Comparison of ENCODE assay signal across 28 cellular contexts in the genomic region with DNA sequence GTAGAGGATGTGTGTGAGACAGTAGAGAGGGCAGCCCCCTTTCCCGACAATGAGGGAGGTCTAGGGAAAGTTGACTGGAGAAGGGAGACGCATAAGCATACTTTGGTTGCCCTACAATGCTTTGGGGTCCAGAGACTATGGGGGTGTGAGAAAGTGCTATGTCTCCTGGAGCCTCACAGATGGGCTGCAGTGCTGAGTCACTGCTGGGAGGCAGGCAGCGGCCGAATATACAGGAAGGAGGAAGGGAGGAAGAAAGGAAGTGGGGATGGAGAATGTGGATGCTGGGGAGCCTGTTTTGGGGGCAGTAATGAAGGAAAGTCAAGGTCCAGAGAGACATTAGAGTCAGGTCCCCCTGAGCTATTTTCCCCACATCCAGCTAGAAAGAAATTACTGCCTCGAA. TPM values are rescaled to one million over a fixed set of nuclear protein-coding genes. Genes with fewer than 3 reads are reported as not detected.
"Had no signal": no experiment of that assay in that cellular context is flagged by ENCODE, and none has a peak within 500 bp of the region (broad histone marks: within the 10 kb centered on the region; RNA-seq: fewer than 3 reads in every experiment).

No MANE protein-coding gene starts in this region.

- H3K4me1 Mint-ChIP-seq: immature natural killer cell; naive B cell; stimulated activated memory B cell treated with anti-CD40 and anti-IgM and Interleukin-4, amounts not matched to agents 10 μg/mL and 1 μg/mL and 100 μg/mL, for 72 hours had no signal

- H3K27ac ChIP-seq: cardiac muscle cell, hepatocyte, left lung, right lobe of liver, stomach, suprapubic skin had no signal

- DNase-seq: activated CD4-positive, alpha-beta memory T cell treated with anti-CD3 and anti-CD28 coated beads for 36 hours; activated CD4-positive, alpha-beta T cell treated with anti-CD3 and anti-CD28 coated beads for 4 hours; activated naive CD4-positive, alpha-beta T cell treated with anti-CD3 and anti-CD28 coated beads for 36 hours; activated T-cell treated with anti-CD3 and anti-CD28 coated beads, Interleukin-2, amount 50 U/mL, for 48 hours; effector CD4-positive, alpha-beta T cell; glutamatergic neuron; immature natural killer cell; kidney glomerular epithelial cell; left lung; naive B cell; occipital lobe; posterior cingulate gyrus; right lobe of liver; stimulated activated CD4-positive, alpha-beta T cell treated with anti-CD3 and anti-CD28 coated beads, Interleukin-15, amount 100 ng/mL, for 24 hours; stomach had no signal

- H3K4me3 Mint-ChIP-seq: activated CD4-positive, alpha-beta memory T cell treated with anti-CD3 and anti-CD28 coated beads for 36 hours; activated naive CD4-positive, alpha-beta T cell treated with anti-CD3 and anti-CD28 coated beads for 36 hours; dendritic cell treated with granulocyte-macrophage colony-stimulating factor and Interleukin-4, amounts not matched to agents 40 ng/mL and 50 ng/mL, for 4 days; immature natural killer cell; naive B cell; stimulated activated memory B cell treated with anti-CD40 and anti-IgM and Interleukin-4, amounts not matched to agents 10 μg/mL and 1 μg/mL and 100 μg/mL, for 72 hours; WTC11 had no signal

- H2AFZ ChIP-seq: hepatocyte had no signal

- H3K4me2 ChIP-seq: hepatocyte, smooth muscle cell had no signal

- H3K27me3 Mint-ChIP-seq: activated CD4-positive, alpha-beta memory T cell treated with anti-CD3 and anti-CD28 coated beads for 36 hours; dendritic cell treated with granulocyte-macrophage colony-stimulating factor and Interleukin-4, amounts not matched to agents 40 ng/mL and 50 ng/mL, for 4 days; naive B cell had no signal

- H3K9me3 ChIP-seq: left lung, right lobe of liver, stomach, suprapubic skin, tibial nerve had no signal

- H3K36me3 Mint-ChIP-seq: activated CD4-positive, alpha-beta memory T cell treated with anti-CD3 and anti-CD28 coated beads for 36 hours; immature natural killer cell; naive B cell; stimulated activated memory B cell treated with anti-CD40 and anti-IgM and Interleukin-4, amounts not matched to agents 10 μg/mL and 1 μg/mL and 100 μg/mL, for 72 hours; WTC11 had no signal

- H3K9me3 Mint-ChIP-seq: activated CD4-positive, alpha-beta memory T cell treated with anti-CD3 and anti-CD28 coated beads for 36 hours; activated naive CD4-positive, alpha-beta T cell treated with anti-CD3 and anti-CD28 coated beads for 36 hours; dendritic cell treated with granulocyte-macrophage colony-stimulating factor and Interleukin-4, amounts not matched to agents 40 ng/mL and 50 ng/mL, for 4 days; immature natural killer cell; stimulated activated memory B cell treated with anti-CD40 and anti-IgM and Interleukin-4, amounts not matched to agents 10 μg/mL and 1 μg/mL and 100 μg/mL, for 72 hours; WTC11 had no signal

- H3K4me1 ChIP-seq: left lung, right lobe of liver, stomach, suprapubic skin, tibial nerve had no signal

- FAIRE-seq: frontal cortex, TTC549 had no signal

- ATAC-seq: left lung; right lobe of liver; stimulated activated memory B cell treated with anti-CD40 and anti-IgM and Interleukin-4, amounts not matched to agents 10 μg/mL and 1 μg/mL and 100 μg/mL, for 72 hours; WTC11 had no signal

- H3K4me3 ChIP-seq: cardiac muscle cell, hepatocyte, left lung, lung, right lobe of liver, smooth muscle cell, stomach, suprapubic skin, tibial nerve had no signal

- H3K27me3 ChIP-seq: cardiac muscle cell, hepatocyte, right lobe of liver, stomach, suprapubic skin had no signal

- H3K27ac Mint-ChIP-seq: activated CD4-positive, alpha-beta memory T cell treated with anti-CD3 and anti-CD28 coated beads for 36 hours; activated naive CD4-positive, alpha-beta T cell treated with anti-CD3 and anti-CD28 coated beads for 36 hours; dendritic cell treated with granulocyte-macrophage colony-stimulating factor and Interleukin-4, amounts not matched to agents 40 ng/mL and 50 ng/mL, for 4 days; immature natural killer cell; stimulated activated memory B cell treated with anti-CD40 and anti-IgM and Interleukin-4, amounts not matched to agents 10 μg/mL and 1 μg/mL and 100 μg/mL, for 72 hours; WTC11 had no signal

- H3K36me3 ChIP-seq: cardiac muscle cell, left lung, right lobe of liver, stomach, suprapubic skin, tibial nerve had no signal

- H3K79me2 ChIP-seq: hepatocyte had no signal

RNA-seq across cellular contexts. Expression of a gene that starts 12.7 kb away (rescaled TPM):
- total RNA-seq: right lobe of liver had no signal

RNA-seq across cellular contexts. Expression of a gene that starts 58.8 kb away (rescaled TPM):
- total RNA-seq: activated CD4-positive, alpha-beta memory T cell treated with anti-CD3 and anti-CD28 coated beads for 36 hours; activated naive CD4-positive, alpha-beta T cell treated with anti-CD3 and anti-CD28 coated beads for 36 hours; cardiac muscle cell; cerebellum; hepatocyte; left lung; mucosa of gallbladder had no signal
- polyA plus RNA-seq: immature natural killer cell had no signal
